9 cellular contexts compared by ENCODE assay signal in genomic region chr10:60615551-60615950, GRCh38.
"Had no signal": no experiment of that assay in that cellular context is flagged by ENCODE, and none has a peak within 500 bp of the region (broad histone marks: within the 10 kb centered on the region; RNA-seq: fewer than 3 reads in every experiment).

No MANE protein-coding gene starts in this region.

- H3K27ac Mint-ChIP-seq: HFFc6 had no signal

- H3K4me3 ChIP-seq: GM23248, HAP-1 had no signal

- H3K9me3 ChIP-seq: HAP-1 had no signal

- H2AFZ ChIP-seq: GM23248 had no signal

- DNase-seq: GM23248, GOT3, H7, HFFc6, IMR-90 had no signal

- H3K9ac ChIP-seq: GM23248 had no signal

- H3K36me3 ChIP-seq: HAP-1 had no signal

- H3K9me3 Mint-ChIP-seq: HFFc6 had no signal

- H3K4me3 Mint-ChIP-seq: HFFc6 had no signal

- H3K4me1 ChIP-seq: HAP-1 had no signal

- H3K27ac ChIP-seq: GM23248, HL-60 had no signal

- ATAC-seq: HCT116, HepG2 had no signal
